ENCODE assay signal across 32 cellular contexts in genomic region chr19:18140473-18140872, GRCh38.
"Had no signal": no experiment of that assay in that cellular context is flagged by ENCODE, and none has a peak within 500 bp of the region (broad histone marks: within the 10 kb centered on the region; RNA-seq: fewer than 3 reads in every experiment).

No MANE protein-coding gene starts in this region.

- H3K27me3 Mint-ChIP-seq: activated B cell treated with CpG ODN at 0.5 μM for 24 hours; activated CD4-positive, alpha-beta memory T cell treated with anti-CD3 and anti-CD28 coated beads, Interleukin-2, amount 10 ng/mL, durations not matched to agents 7 days and 5 days; activated CD4-positive, alpha-beta T cell treated with anti-CD3 and anti-CD28 coated beads, Interleukin-2, amount 10 ng/mL, durations not matched to agents 7 days and 5 days; activated CD8-positive, alpha-beta memory T cell treated with anti-CD3 and anti-CD28 coated beads, Interleukin-2, amount 10 ng/mL, durations not matched to agents 7 days and 5 days; activated naive CD4-positive, alpha-beta T cell treated with anti-CD3 and anti-CD28 coated beads, Interleukin-2, amount 10 ng/mL, durations not matched to agents 7 days and 5 days; activated naive CD8-positive, alpha-beta T cell treated with anti-CD3 and anti-CD28 coated beads for 36 hours; activated T-cell treated with anti-CD3 and anti-CD28 coated beads, Interleukin-2, amount 50 U/mL, for 24 hours had no signal

- H3K27ac Mint-ChIP-seq: activated B cell treated with CpG ODN at 0.5 μM for 24 hours; activated CD4-positive, alpha-beta memory T cell treated with anti-CD3 and anti-CD28 coated beads, Interleukin-2, amount 10 ng/mL, durations not matched to agents 7 days and 5 days; activated CD4-positive, alpha-beta T cell treated with anti-CD3 and anti-CD28 coated beads, Interleukin-2, amount 10 ng/mL, durations not matched to agents 7 days and 5 days; activated CD8-positive, alpha-beta memory T cell treated with anti-CD3 and anti-CD28 coated beads, Interleukin-2, amount 10 ng/mL, durations not matched to agents 7 days and 5 days; activated CD8-positive, alpha-beta T cell treated with anti-CD3 and anti-CD28 coated beads, Interleukin-2, amount 10 ng/mL, durations not matched to agents 7 days and 5 days; activated naive CD4-positive, alpha-beta T cell treated with anti-CD3 and anti-CD28 coated beads, Interleukin-2, amount 10 ng/mL, durations not matched to agents 7 days and 5 days; activated naive CD4-positive, alpha-beta T cell treated with anti-CD3 and anti-CD28 coated beads, Interleukin-2, amount 50 U/mL, for 72 hours; activated naive CD8-positive, alpha-beta T cell treated with anti-CD3 and anti-CD28 coated beads for 36 hours; activated T-cell treated with anti-CD3 and anti-CD28 coated beads, Interleukin-2, amount 50 U/mL, for 24 hours; activated T-helper 2 cell treated with anti-CD3 and anti-CD28 coated beads, Interferon-gamma antibody, Interleukin-2, Interleukin-4, amounts not matched to agents 10 μg/mL and 5 μg/mL and 100 μg/mL, durations not matched to agents 14 hours and 24 hours and 36 hours; T-helper 1 cell treated with Interleukin-12 subunit alpha and Interleukin-12 subunit beta and Interleukin-4 antibody, amounts not matched to agents 30 μg/mL and 1 μg/mL, for 36 hours; T-helper 2 cell treated with Interferon-gamma antibody and Interleukin-4, amounts not matched to agents 5 μg/mL and 100 μg/mL, for 36 hours had no signal

- DNase-seq: activated B cell treated with CpG ODN at 0.5 μM for 24 hours; activated CD4-positive, alpha-beta memory T cell treated with anti-CD3 and anti-CD28 coated beads, Interleukin-2, amount 10 ng/mL, durations not matched to agents 7 days and 5 days; activated CD4-positive, alpha-beta T cell treated with anti-CD3 and anti-CD28 coated beads for 48 hours; activated CD4-positive, alpha-beta T cell treated with anti-CD3 and anti-CD28 coated beads, Interleukin-2, amount 10 ng/mL, durations not matched to agents 7 days and 5 days; activated CD4-positive, alpha-beta T cell treated with anti-CD3 and anti-CD28 coated beads, Interleukin-2, amount 50 U/mL, for 48 hours; activated CD4-positive, CD25-positive, alpha-beta regulatory T cell treated with anti-CD3 and anti-CD28 coated beads, Interleukin-2, amount 50 U/mL, for 72 hours; activated CD8-positive, alpha-beta memory T cell treated with anti-CD3 and anti-CD28 coated beads for 24 hours; activated CD8-positive, alpha-beta memory T cell treated with anti-CD3 and anti-CD28 coated beads, Interleukin-2, amount 10 ng/mL, durations not matched to agents 7 days and 5 days; activated CD8-positive, alpha-beta memory T cell treated with anti-CD3 and anti-CD28 coated beads, Interleukin-2, amount 50 U/mL, for 48 hours; activated CD8-positive, alpha-beta T cell treated with anti-CD3 and anti-CD28 coated beads, Interleukin-2, amount 10 ng/mL, durations not matched to agents 7 days and 5 days; activated effector memory CD4-positive, alpha-beta T cell treated with Interleukin-2 at 50 U/mL for 16 hours; activated gamma-delta T cell; activated naive CD4-positive, alpha-beta T cell; activated naive CD4-positive, alpha-beta T cell treated with anti-CD3 and anti-CD28 coated beads, Interleukin-2, amount 10 ng/mL, durations not matched to agents 7 days and 5 days; activated naive CD8-positive, alpha-beta T cell treated with anti-CD3 and anti-CD28 coated beads for 36 hours; activated T-cell treated with anti-CD3 and anti-CD28 coated beads, Interleukin-2, amount 50 U/mL, for 24 hours; activated T-cell treated with anti-CD3 and anti-CD28 coated beads, Interleukin-2, amount 50 U/mL, for 48 hours; adrenal gland; amniotic stem cell; aorta; body of pancreas; brain microvascular endothelial cell; central memory CD4-positive, alpha-beta T cell; T-helper 1 cell; T-helper 2 cell; T-helper 9 cell had no signal

- H3K9me3 Mint-ChIP-seq: activated B cell treated with CpG ODN at 0.5 μM for 24 hours; activated CD4-positive, alpha-beta memory T cell treated with anti-CD3 and anti-CD28 coated beads, Interleukin-2, amount 10 ng/mL, durations not matched to agents 7 days and 5 days; activated CD4-positive, alpha-beta T cell treated with anti-CD3 and anti-CD28 coated beads, Interleukin-2, amount 10 ng/mL, durations not matched to agents 7 days and 5 days; activated naive CD4-positive, alpha-beta T cell treated with anti-CD3 and anti-CD28 coated beads, Interleukin-2, amount 10 ng/mL, durations not matched to agents 7 days and 5 days; activated naive CD8-positive, alpha-beta T cell treated with anti-CD3 and anti-CD28 coated beads for 36 hours; activated T-cell treated with anti-CD3 and anti-CD28 coated beads, Interleukin-2, amount 50 U/mL, for 24 hours; activated T-helper 2 cell treated with anti-CD3 and anti-CD28 coated beads, Interferon-gamma antibody, Interleukin-2, Interleukin-4, amounts not matched to agents 10 μg/mL and 5 μg/mL and 100 μg/mL, durations not matched to agents 14 hours and 24 hours and 36 hours; T-helper 1 cell treated with Interleukin-12 subunit alpha and Interleukin-12 subunit beta and Interleukin-4 antibody, amounts not matched to agents 30 μg/mL and 1 μg/mL, for 36 hours; T-helper 2 cell treated with Interferon-gamma antibody and Interleukin-4, amounts not matched to agents 5 μg/mL and 100 μg/mL, for 36 hours had no signal

- H3K4me1 ChIP-seq: adrenal gland, breast epithelium had no signal

- H3K4me3 ChIP-seq: adrenal gland, body of pancreas, breast epithelium had no signal

- H3K9me3 ChIP-seq: adrenal gland, body of pancreas, breast epithelium had no signal

- H3K4me3 Mint-ChIP-seq: activated B cell treated with CpG ODN at 0.5 μM for 24 hours; activated CD4-positive, alpha-beta memory T cell treated with anti-CD3 and anti-CD28 coated beads, Interleukin-2, amount 10 ng/mL, durations not matched to agents 7 days and 5 days; activated CD4-positive, alpha-beta T cell treated with anti-CD3 and anti-CD28 coated beads, Interleukin-2, amount 10 ng/mL, durations not matched to agents 7 days and 5 days; activated CD8-positive, alpha-beta memory T cell treated with anti-CD3 and anti-CD28 coated beads, Interleukin-2, amount 10 ng/mL, durations not matched to agents 7 days and 5 days; activated CD8-positive, alpha-beta T cell treated with anti-CD3 and anti-CD28 coated beads, Interleukin-2, amount 10 ng/mL, durations not matched to agents 7 days and 5 days; activated naive CD4-positive, alpha-beta T cell treated with anti-CD3 and anti-CD28 coated beads, Interleukin-2, amount 10 ng/mL, durations not matched to agents 7 days and 5 days; activated naive CD8-positive, alpha-beta T cell treated with anti-CD3 and anti-CD28 coated beads for 36 hours; activated T-cell treated with anti-CD3 and anti-CD28 coated beads, Interleukin-2, amount 50 U/mL, for 24 hours; T-helper 1 cell treated with Interleukin-12 subunit alpha and Interleukin-12 subunit beta and Interleukin-4 antibody, amounts not matched to agents 30 μg/mL and 1 μg/mL, for 36 hours; T-helper 2 cell treated with Interferon-gamma antibody and Interleukin-4, amounts not matched to agents 5 μg/mL and 100 μg/mL, for 36 hours had no signal

- ATAC-seq: activated CD8-positive, alpha-beta memory T cell treated with anti-CD3 and anti-CD28 coated beads, Interleukin-2, amount 10 ng/mL, durations not matched to agents 7 days and 5 days; activated CD8-positive, alpha-beta T cell treated with anti-CD3 and anti-CD28 coated beads, Interleukin-2, amount 10 ng/mL, durations not matched to agents 7 days and 5 days; activated naive CD4-positive, alpha-beta T cell treated with anti-CD3 and anti-CD28 coated beads, Interleukin-2, amount 50 U/mL, for 72 hours; body of pancreas had no signal

- H3K36me3 ChIP-seq: breast epithelium had no signal

- H3K27me3 ChIP-seq: adrenal gland, body of pancreas, brain microvascular endothelial cell, breast epithelium had no signal

- H3K4me1 Mint-ChIP-seq: activated B cell treated with CpG ODN at 0.5 μM for 24 hours; activated CD4-positive, alpha-beta memory T cell treated with anti-CD3 and anti-CD28 coated beads, Interleukin-2, amount 10 ng/mL, durations not matched to agents 7 days and 5 days; activated CD4-positive, alpha-beta T cell treated with anti-CD3 and anti-CD28 coated beads, Interleukin-2, amount 10 ng/mL, durations not matched to agents 7 days and 5 days; activated CD8-positive, alpha-beta memory T cell treated with anti-CD3 and anti-CD28 coated beads, Interleukin-2, amount 10 ng/mL, durations not matched to agents 7 days and 5 days; activated naive CD4-positive, alpha-beta T cell treated with anti-CD3 and anti-CD28 coated beads, Interleukin-2, amount 10 ng/mL, durations not matched to agents 7 days and 5 days; activated naive CD8-positive, alpha-beta T cell treated with anti-CD3 and anti-CD28 coated beads for 36 hours had no signal

- H3K27ac ChIP-seq: adrenal gland, body of pancreas, brain microvascular endothelial cell, breast epithelium, VCaP had no signal
